Comparison of ENCODE assay signal across 8 cellular contexts in genomic region chr20:47320990-47321805, GRCh38. TPM values are rescaled to one million over a fixed set of nuclear protein-coding genes. Genes with fewer than 3 reads are reported as not detected.
DNase-seq lines count a peak whose midpoint lies in the region; ATAC-seq and TF ChIP-seq lines count a peak whose summit lies in the region.

No MANE protein-coding gene starts in this region.

- 91 to 92% (median 91%) methylated on average over 7 of the region's 7 CpGs for WGBS in psoas muscle, 3 donors

- intact Hi-C loops in psoas muscle (cut with DNase I), result no loop called here

- no peak for ATAC-seq in psoas muscle

- H3K27me3 ChIP-seq in psoas muscle (ENCODE audit: insufficient read depth in 3 of 3, low read length in 2 of 3), result no peaks in the 10 kb centered on the region

- H3K9me3 ChIP-seq in psoas muscle, result no peaks in the 10 kb centered on the region

- DNase-seq in GF-D8 (lab: John Stamatoyannopoulos, UW) (peak; percentile 58), NCI-H748 (lab: John Stamatoyannopoulos, UW; ENCODE audit: unreplicated experiment) (peak; percentile 90), epithelial cell of prostate (ENCODE audit: low read depth, low spot score) (no peak), psoas muscle (peak in 1 of 2 donors; percentile 1), KBM-7 (no peak), SHP77 treated with DMSO at 0.1 percent for 48 hours (lab: John Stamatoyannopoulos, UW) (no peak), AG08396 (ENCODE audit: low spot score) (no peak)
- DNase-seq in central memory CD4-positive, alpha-beta T cell, result no peak

- no peak for TF ChIP-seq CTCF in psoas muscle (IDR thresholded peaks at IDR 0.05)

- peak overlapping the region; percentile 100 for H3K27ac ChIP-seq in epithelial cell of prostate
- peak overlapping the region; percentile 96 for H3K27ac ChIP-seq in psoas muscle

- H3K4me3 ChIP-seq in psoas muscle, result no peak overlapping the region

- H3K4me1 ChIP-seq in psoas muscle, result peaks cover 43% of the 10 kb centered on the region

- no peaks in the 10 kb centered on the region for H3K36me3 ChIP-seq in psoas muscle (ENCODE audit: insufficient read depth in 1 of 2, low read depth in 1 of 2)

- in situ Hi-C loops in KBM-7 (cut with MboI; ENCODE audit: low pct_unique_long_range_greater_than_20kb, low sequenced_read_pairs), result no loop called here

RNA-seq across cellular contexts. Expression of gene ZMYND8, which starts 35.3 kb away (rescaled TPM):
- total RNA-seq in psoas muscle, result 10 to 100 TPM; 17.7 to 42.9 (median 22.4) TPM
- 1 to 10 TPM; 4.7 to 9.5 (median 8.2) TPM for polyA plus RNA-seq in psoas muscle

Comparison
In these comparisons a context has a peak if more than half of its experiments do, and no peak if none do; other contexts are left out.
1. DNase-seq: peak in GF-D8 (single experiment) and NCI-H748 (single experiment); none in epithelial cell of prostate (single experiment), KBM-7 (single experiment), SHP77 treated with DMSO at 0.1 percent for 48 hours (single experiment), AG08396 (single experiment) and central memory CD4-positive, alpha-beta T cell (single experiment).